In the genomic region with DNA sequence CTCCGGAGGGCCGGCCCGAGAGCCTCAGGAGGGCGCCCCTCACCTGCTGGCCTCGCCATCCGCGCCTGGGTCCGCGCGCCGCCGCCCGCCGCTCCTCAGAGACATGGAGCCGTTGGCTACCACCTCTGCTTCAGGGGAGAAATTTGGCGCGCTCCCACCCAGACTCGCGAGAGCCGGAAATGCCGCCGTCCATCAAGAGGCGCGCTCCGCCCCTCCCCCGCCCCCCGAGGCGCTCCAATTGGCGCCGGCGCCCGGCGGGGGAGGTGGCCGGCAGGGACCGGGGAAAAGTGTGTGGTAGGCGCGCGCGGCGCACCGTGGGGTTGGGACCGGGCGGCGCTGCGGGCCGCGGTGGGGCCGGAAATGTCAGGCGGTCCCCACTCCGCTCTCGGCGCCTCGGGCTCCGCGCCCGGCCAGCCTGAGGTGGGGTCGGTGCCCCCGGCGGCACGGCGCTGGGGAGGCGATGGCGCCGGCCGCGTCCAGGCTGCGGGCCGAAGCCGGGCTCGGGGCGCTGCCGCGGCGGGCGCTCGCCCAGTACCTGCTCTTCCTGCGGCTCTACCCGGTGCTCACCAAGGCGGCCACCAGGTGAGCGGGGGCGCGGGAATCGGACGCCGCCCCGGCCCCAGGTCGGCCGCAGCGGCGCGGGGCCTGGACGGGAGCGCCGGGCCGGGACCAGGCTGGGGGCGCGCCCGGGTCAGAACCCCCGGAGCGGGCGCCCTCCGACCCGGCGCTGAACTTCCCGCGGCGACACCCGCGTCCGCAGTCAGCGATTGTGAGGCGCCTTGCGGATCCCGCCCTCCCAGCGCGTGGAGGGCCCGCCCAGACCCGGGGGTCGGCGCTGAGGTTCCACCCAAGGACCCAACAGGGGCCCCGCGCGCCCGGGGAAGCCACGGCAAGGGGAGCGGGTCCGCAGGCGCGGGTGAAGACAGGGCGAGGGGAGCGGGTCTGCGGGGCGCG, we compare ENCODE assay signal across 8 cellular contexts. TPM values are rescaled to one million over a fixed set of nuclear protein-coding genes. Genes with fewer than 3 reads are reported as not detected.
DNase-seq lines count a peak whose midpoint lies in the region; FAIRE-seq and TF ChIP-seq lines count a peak whose summit lies in the region.

A gene with protein sequence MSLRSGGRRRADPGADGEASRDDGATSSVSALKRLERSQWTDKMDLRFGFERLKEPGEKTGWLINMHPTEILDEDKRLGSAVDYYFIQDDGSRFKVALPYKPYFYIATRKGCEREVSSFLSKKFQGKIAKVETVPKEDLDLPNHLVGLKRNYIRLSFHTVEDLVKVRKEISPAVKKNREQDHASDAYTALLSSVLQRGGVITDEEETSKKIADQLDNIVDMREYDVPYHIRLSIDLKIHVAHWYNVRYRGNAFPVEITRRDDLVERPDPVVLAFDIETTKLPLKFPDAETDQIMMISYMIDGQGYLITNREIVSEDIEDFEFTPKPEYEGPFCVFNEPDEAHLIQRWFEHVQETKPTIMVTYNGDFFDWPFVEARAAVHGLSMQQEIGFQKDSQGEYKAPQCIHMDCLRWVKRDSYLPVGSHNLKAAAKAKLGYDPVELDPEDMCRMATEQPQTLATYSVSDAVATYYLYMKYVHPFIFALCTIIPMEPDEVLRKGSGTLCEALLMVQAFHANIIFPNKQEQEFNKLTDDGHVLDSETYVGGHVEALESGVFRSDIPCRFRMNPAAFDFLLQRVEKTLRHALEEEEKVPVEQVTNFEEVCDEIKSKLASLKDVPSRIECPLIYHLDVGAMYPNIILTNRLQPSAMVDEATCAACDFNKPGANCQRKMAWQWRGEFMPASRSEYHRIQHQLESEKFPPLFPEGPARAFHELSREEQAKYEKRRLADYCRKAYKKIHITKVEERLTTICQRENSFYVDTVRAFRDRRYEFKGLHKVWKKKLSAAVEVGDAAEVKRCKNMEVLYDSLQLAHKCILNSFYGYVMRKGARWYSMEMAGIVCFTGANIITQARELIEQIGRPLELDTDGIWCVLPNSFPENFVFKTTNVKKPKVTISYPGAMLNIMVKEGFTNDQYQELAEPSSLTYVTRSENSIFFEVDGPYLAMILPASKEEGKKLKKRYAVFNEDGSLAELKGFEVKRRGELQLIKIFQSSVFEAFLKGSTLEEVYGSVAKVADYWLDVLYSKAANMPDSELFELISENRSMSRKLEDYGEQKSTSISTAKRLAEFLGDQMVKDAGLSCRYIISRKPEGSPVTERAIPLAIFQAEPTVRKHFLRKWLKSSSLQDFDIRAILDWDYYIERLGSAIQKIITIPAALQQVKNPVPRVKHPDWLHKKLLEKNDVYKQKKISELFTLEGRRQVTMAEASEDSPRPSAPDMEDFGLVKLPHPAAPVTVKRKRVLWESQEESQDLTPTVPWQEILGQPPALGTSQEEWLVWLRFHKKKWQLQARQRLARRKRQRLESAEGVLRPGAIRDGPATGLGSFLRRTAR (N-terminal part only) (minus strand): TSS at position 132 of the 954 bp plus-strand sequence. CDS start 27 bp downstream, at position 105.
A gene (plus strand): TSS at position 377 of the 954 bp plus-strand sequence. CDS start 84 bp downstream, at position 461.

- TF ChIP-seq CTCF in GM06990 (IDR thresholded peaks at IDR 0.05; ENCODE audit: insufficient read depth, low read length, poor library complexity, severe bottlenecking) (no peak), HFFc6 (IDR thresholded peaks at IDR 0.05) (0 out of 2 replicates have a peak, but pooled peaks have one; percentile 2), neutrophil (IDR thresholded peaks at IDR 0.05) (no peak)

- no peak for FAIRE-seq in frontal cortex (lab: Jason Lieb, UNC)

- H3K4me3 Mint-ChIP-seq in HFFc6: peak within 1 kb of the TSS; percentile 78

- no peaks in the 10 kb centered on the region for H3K9me3 Mint-ChIP-seq in HFFc6

- H3K9me3 ChIP-seq in SJSA1 (replicated peaks): peaks cover 7% of the 10 kb centered on the region; the same call in 1 of the 2 replicates
- H3K9me3 ChIP-seq in neutrophil: no peaks in the 10 kb centered on the region
- H3K9me3 ChIP-seq in subcutaneous abdominal adipose tissue (ENCODE audit: control insufficient read depth in 5 of 5, low read length in 5 of 5): no peaks in the 10 kb centered on the region

- H3K36me3 ChIP-seq in GM06990 (ENCODE audit: control insufficient read depth, insufficient read depth, low read length): no peaks in the 10 kb centered on the region
- H3K36me3 ChIP-seq in SJSA1: peaks cover 42% of the 10 kb centered on the region
- H3K36me3 ChIP-seq in neutrophil: no peaks in the 10 kb centered on the region
- H3K36me3 ChIP-seq in subcutaneous abdominal adipose tissue (ENCODE audit: control insufficient read depth in 5 of 5, insufficient read depth in 5 of 5, low read length in 5 of 5): peaks cover 0 to 2% (median 0%) of the 10 kb centered on the region in 5 donors

- no peaks in the 10 kb centered on the region; the same call in none of the 2 replicates for H3K27me3 Mint-ChIP-seq in HFFc6 (ENCODE audit: insufficient read depth)

- H3K27ac ChIP-seq in SJSA1 (peak within 1 kb of the TSS; percentile 93), neutrophil (peak within 1 kb of the TSS; percentile 52), subcutaneous abdominal adipose tissue (ENCODE audit: low read depth, low read length) (no peak within 1 kb of the TSS)

- H3K4me3 ChIP-seq in GM06990 (replicated peaks; ENCODE audit: low read depth, low read length) (peak within 1 kb of the TSS; percentile 77), SJSA1 (peak within 1 kb of the TSS; percentile 99), neutrophil (ENCODE audit: low read depth in 1 of 2, low read length in 1 of 2) (peak within 1 kb of the TSS; percentile 72 to 88), subcutaneous abdominal adipose tissue (ENCODE audit: low read depth in 1 of 5, low read length in 5 of 5) (peak within 1 kb of the TSS in 4 of 5 donors; percentile 59 to 74 (median 66))

- DNase-seq in GM06990 (ENCODE audit: extremely low read depth, insufficient read length) (peak; percentile 98), HFFc6 (peak; percentile 86), NAMALWA (ENCODE audit: low spot score) (peak; percentile 96), SJSA1 (ENCODE audit: low read depth in 1 of 2, low spot score in 2 of 2) (peak; percentile 96 to 98), frontal cortex (ENCODE audit: low spot score in 2 of 2) (peak; percentile 99)
- peak; percentile 95 for DNase-seq in activated gamma-delta T cell treated with anti-CD3 and anti-CD28 coated beads, Interleukin-2, amount 50 U/mL, for 16 hours (ENCODE audit: low read depth)

- H3K4me1 Mint-ChIP-seq in HFFc6 (ENCODE audit: low read depth): peaks cover 12% of the 10 kb centered on the region

- H3K27ac Mint-ChIP-seq in HFFc6: no peak within 1 kb of the TSS

- H3K27me3 ChIP-seq in GM06990 (replicated peaks; ENCODE audit: control insufficient read depth, insufficient read depth, low read length) (no peaks in the 10 kb centered on the region), SJSA1 (replicated peaks) (no peaks in the 10 kb centered on the region), neutrophil (peaks cover 9% of the 10 kb centered on the region), subcutaneous abdominal adipose tissue (ENCODE audit: control insufficient read depth in 5 of 5, insufficient read depth in 4 of 5, low read length in 5 of 5) (no peaks in the 10 kb centered on the region)

- H3K9ac ChIP-seq in subcutaneous abdominal adipose tissue (ENCODE audit: low read length in 5 of 5): peak within 1 kb of the TSS in 3 of 5 donors; percentile 32 to 66 (median 62)

- H3K36me3 Mint-ChIP-seq in HFFc6 (ENCODE audit: low read depth): peaks cover 14% of the 10 kb centered on the region; the same call in 1 of the 2 replicates

- H3K4me1 ChIP-seq in SJSA1 (replicated peaks): peaks cover 7% of the 10 kb centered on the region
- peaks cover 11 to 14% of the 10 kb centered on the region in 2 experiments for H3K4me1 ChIP-seq in neutrophil (ENCODE audit: control insufficient read depth in 1 of 2, insufficient read depth in 1 of 2, low read depth in 1 of 2, low read length in 1 of 2)
- H3K4me1 ChIP-seq in subcutaneous abdominal adipose tissue (ENCODE audit: control insufficient read depth in 5 of 5, insufficient read depth in 5 of 5, low read length in 5 of 5): peaks cover 0 to 17% (median 13%) of the 10 kb centered on the region in 5 donors

RNA-seq across cellular contexts. Expression of the first gene that starts in this region (rescaled TPM):
- total RNA-seq in HFFc6 (2021; fragmentation: NEBNext Ultra II Directional; extraction: Animal tissue kit (Norgen Biotek cat#: 25700)): 10 to 100 TPM; 19.4 to 35.5 (median 29.3) TPM
- total RNA-seq in SJSA1 (2014; rRNA removed; shearing (Covaris generic)): 17.4 and 32.8 TPM in 2 replicates
- total RNA-seq in frontal cortex: 26.9 TPM

RNA-seq across cellular contexts. Expression of the second gene that starts in this region (rescaled TPM):
- 10 to 100 TPM; 19.8 to 22.6 (median 21.9) TPM for total RNA-seq in HFFc6 (2021; fragmentation: NEBNext Ultra II Directional; extraction: Animal tissue kit (Norgen Biotek cat#: 25700))
- 105 and 109 TPM in 2 replicates for total RNA-seq in SJSA1 (2014; rRNA removed; shearing (Covaris generic))
- 15.9 TPM for total RNA-seq in frontal cortex
